Comparison of ENCODE assay signal across 10 cellular contexts in genomic region chr5:132436936-132437335, GRCh38. TPM values are rescaled to one million over a fixed set of nuclear protein-coding genes. Genes with fewer than 3 reads are reported as not detected.
DNase-seq lines count a peak whose midpoint lies in the region; ATAC-seq, FAIRE-seq and TF ChIP-seq lines count a peak whose summit lies in the region.
"Had no signal": no experiment of that assay in that cellular context is flagged by ENCODE, and none has a peak within 500 bp of the region (broad histone marks: within the 10 kb centered on the region; RNA-seq: fewer than 3 reads in every experiment).

No MANE protein-coding gene starts in this region.

- H3K4me2 ChIP-seq in mesendoderm (ENCODE audit: low read length), result no peak overlapping the region

- H3K9ac ChIP-seq in mesendoderm (ENCODE audit: low read length), result no peak overlapping the region

- H3K56ac ChIP-seq in mesendoderm (ENCODE audit: low read length), result no peak overlapping the region

- DNase-seq in activated effector memory CD4-positive, alpha-beta T cell treated with anti-CD3 and anti-CD28 coated beads, Interleukin-2, amount 50 U/mL, for 16 hours, result peak; percentile 41
- no peak for DNase-seq in activated effector memory CD4-positive, alpha-beta T cell treated with Interleukin-2 at 50 U/mL for 16 hours
- peak; percentile 48 for DNase-seq in activated CD8-positive, alpha-beta memory T cell treated with anti-CD3 and anti-CD28 coated beads, Interleukin-2, amount 50 U/mL, for 48 hours
- DNase-seq in mesendoderm, result no peak
- DNase-seq in thyroid gland, result no peak
- DNase-seq in RCC 7860 (ENCODE audit: low spot score), result no peak
- DNase-seq in DMS114 treated with DMSO at 0.1 percent for 48 hours (lab: John Stamatoyannopoulos, UW; ENCODE audit: unreplicated experiment), result no peak
- DNase-seq: NCI-H1436 treated with DMSO at 0.1 percent for 48 hours had no signal

- H3K18ac ChIP-seq in mesendoderm (ENCODE audit: low read length), result peak overlapping the region; percentile 92

- H3K27me3 ChIP-seq in mesendoderm (ENCODE audit: insufficient read depth, low read length, poor library complexity), result no peaks in the 10 kb centered on the region
- H3K27me3 ChIP-seq in thyroid gland, result no peaks in the 10 kb centered on the region

- no peaks in the 10 kb centered on the region for H3K9me3 ChIP-seq in thyroid gland

- no CpG with 5 or more reads among the region's 3 CpGs for WGBS in mesendoderm (ENCODE audit: extremely low coverage, insufficient coverage, low lambda C conversion rate)
- WGBS in thyroid gland, 2 donors, result 96 to 98% methylated on average over 3 of the region's 3 CpGs

- no peak overlapping the region for H3K23ac ChIP-seq in mesendoderm (ENCODE audit: low read length)

- peak overlapping the region; percentile 14 for H2AK5ac ChIP-seq in mesendoderm (ENCODE audit: low read length)

- no peak for TF ChIP-seq CTCF in thyroid gland (IDR thresholded peaks at IDR 0.05)

- intact Hi-C loops in thyroid gland (cut with DNase I), result no loop called here

- H3K79me1 ChIP-seq in mesendoderm (ENCODE audit: low read length), result no peaks in the 10 kb centered on the region

- H3K4ac ChIP-seq in mesendoderm (ENCODE audit: low read depth, low read length), result no peak overlapping the region

- H2BK5ac ChIP-seq in mesendoderm (ENCODE audit: low read length), result no peak overlapping the region

- no peak overlapping the region for H2BK120ac ChIP-seq in mesendoderm (ENCODE audit: low read depth, low read length)

- H3K4me3 ChIP-seq in mesendoderm (ENCODE audit: low read length) (no peak overlapping the region), thyroid gland (replicated peaks in 1 of 3) (no peak overlapping the region)

- H3K4me1 ChIP-seq in mesendoderm (ENCODE audit: control insufficient read depth, low read depth, low read length), result peaks cover 10% of the 10 kb centered on the region
- peaks cover 30 to 52% of the 10 kb centered on the region in 2 donors for H3K4me1 ChIP-seq in thyroid gland

- ATAC-seq in GM21825 (IDR thresholded peaks at IDR 0.05; ENCODE audit: unreplicated experiment), result no peak

- no peak for FAIRE-seq in RCC 7860 (lab: Jason Lieb, UNC)
- FAIRE-seq: islet of Langerhans had no signal

- no peak overlapping the region for H4K8ac ChIP-seq in mesendoderm (ENCODE audit: low read depth, low read length)

- no peak overlapping the region for H4K5ac ChIP-seq in mesendoderm (ENCODE audit: low read length)

- no peak overlapping the region for H3K27ac ChIP-seq in mesendoderm (ENCODE audit: low read depth, low read length)
- peak overlapping the region; percentile 24 to 79 (median 79) for H3K27ac ChIP-seq in thyroid gland

- no peak overlapping the region for H2BK15ac ChIP-seq in mesendoderm (replicated peaks; ENCODE audit: low read depth)

- H3K79me2 ChIP-seq in mesendoderm (ENCODE audit: control insufficient read depth, insufficient read depth, low read length), result no peaks in the 10 kb centered on the region

- H3K36me3 ChIP-seq in mesendoderm (ENCODE audit: control insufficient read depth, insufficient read depth, low read length), result no peaks in the 10 kb centered on the region
- no peaks in the 10 kb centered on the region for H3K36me3 ChIP-seq in thyroid gland

- no peak for TF ChIP-seq POLR2A in thyroid gland (IDR thresholded peaks at IDR 0.05)

RNA-seq across cellular contexts. Expression of gene IRF1, which starts 53.6 kb away (rescaled TPM):
- polyA plus RNA-seq in mesendoderm (2013, experiment 1 of 2), result 4.5 TPM
- polyA plus RNA-seq in mesendoderm (2013, experiment 2 of 2), result 4.1 TPM
- 10 to 100 TPM; 24.6 to 49.7 (median 32.1) TPM for total RNA-seq in thyroid gland

Comparison
In these comparisons a context has a peak if more than half of its experiments do, and no peak if none do; other contexts are left out.
1. DNase-seq: peak in activated effector memory CD4-positive, alpha-beta T cell treated with anti-CD3 and anti-CD28 coated beads, Interleukin-2, amount 50 U/mL, for 16 hours (single experiment) and activated CD8-positive, alpha-beta memory T cell treated with anti-CD3 and anti-CD28 coated beads, Interleukin-2, amount 50 U/mL, for 48 hours (single experiment); none in activated effector memory CD4-positive, alpha-beta T cell treated with Interleukin-2 at 50 U/mL for 16 hours (single experiment), mesendoderm (single experiment), thyroid gland (0 of 2), RCC 7860 (single experiment) and DMS114 treated with DMSO at 0.1 percent for 48 hours (single experiment).